12 cellular contexts compared by ENCODE assay signal in the genomic region with DNA sequence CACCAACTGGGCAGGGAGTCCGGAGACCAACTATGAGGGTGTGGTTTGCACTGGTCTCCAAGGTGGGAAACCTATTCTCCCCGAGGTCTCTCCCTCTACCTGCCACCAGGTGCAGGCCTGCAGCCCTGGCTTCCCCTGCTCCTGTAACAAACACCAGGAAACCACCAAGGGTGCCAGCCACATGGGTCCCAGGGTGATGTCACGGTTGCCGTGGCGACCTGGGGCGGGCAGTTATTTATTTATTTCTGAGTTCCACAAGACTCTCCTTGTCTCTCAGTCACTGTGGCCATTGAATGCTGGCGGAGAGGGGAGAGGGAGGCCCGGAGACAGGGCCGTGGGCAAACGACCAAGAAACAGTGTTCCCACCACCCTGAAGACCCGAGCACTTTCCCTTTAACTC. TPM values are rescaled to one million over a fixed set of nuclear protein-coding genes. Genes with fewer than 3 reads are reported as not detected.
DNase-seq lines count a peak whose midpoint lies in the region; ATAC-seq and TF ChIP-seq lines count a peak whose summit lies in the region.
"Had no signal": no experiment of that assay in that cellular context is flagged by ENCODE, and none has a peak within 500 bp of the region (broad histone marks: within the 10 kb centered on the region; RNA-seq: fewer than 3 reads in every experiment).

No MANE protein-coding gene starts in this region.

- TF ChIP-seq CTCF in RWPE1 (conservative IDR thresholded peaks at IDR 0.05; ENCODE audit: low read depth), result no peak

- peak overlapping the region; percentile 62 for H3K27ac ChIP-seq in angular gyrus (ENCODE audit: low read depth, low read length)
- no peak overlapping the region for H3K27ac ChIP-seq in RWPE1
- H3K27ac ChIP-seq in mesenchymal stem cell (ENCODE audit: low read length, poor library complexity, severe bottlenecking), result no peak overlapping the region
- H3K27ac ChIP-seq: brain microvascular endothelial cell, WERI-Rb-1 had no signal

- no peak overlapping the region for H3K18ac ChIP-seq in mesenchymal stem cell (ENCODE audit: low read depth in 1 of 2, low read length in 2 of 2)

- no peak overlapping the region for H2BK12ac ChIP-seq in mesenchymal stem cell (ENCODE audit: low read length in 2 of 2)

- CTCF ChIA-PET in RWPE1 (lab: Yijun Ruan, JAX), result interaction anchor here (0.6 kb wide), 2 partner anchors 485 to 1618 kb away, joined by 4 read pairs; no protein-coding TSS in a partner anchor

- peaks cover 9 to 11% of the 10 kb centered on the region in 2 experiments for H3K27me3 ChIP-seq in mesenchymal stem cell (ENCODE audit: control insufficient read depth in 1 of 2, insufficient read depth in 1 of 2, low read length in 2 of 2)
- H3K27me3 ChIP-seq: brain microvascular endothelial cell had no signal

- no peak overlapping the region for H2BK15ac ChIP-seq in mesenchymal stem cell (ENCODE audit: low read depth, poor library complexity, severe bottlenecking)

- no peak overlapping the region for H2AK5ac ChIP-seq in mesenchymal stem cell (ENCODE audit: low read length, severe bottlenecking)

- no peak overlapping the region for H2AFZ ChIP-seq in mesenchymal stem cell (ENCODE audit: low read depth, low read length)

- no peak overlapping the region for H2BK5ac ChIP-seq in mesenchymal stem cell (ENCODE audit: low read depth, low read length, poor library complexity, severe bottlenecking)

- no peak overlapping the region for H4K91ac ChIP-seq in mesenchymal stem cell (ENCODE audit: low read length)

- no peaks in the 10 kb centered on the region for H3K9me3 ChIP-seq in mesenchymal stem cell (ENCODE audit: control insufficient read depth, low read length)

- no peak overlapping the region for H3K9ac ChIP-seq in mesenchymal stem cell (ENCODE audit: low read length)

- H3K4me2 ChIP-seq in mesenchymal stem cell (ENCODE audit: low read length, poor library complexity, severe bottlenecking), result no peak overlapping the region

- H3K23ac ChIP-seq in mesenchymal stem cell (ENCODE audit: low read length in 2 of 2), result no peak overlapping the region

- no peak overlapping the region for H3K4ac ChIP-seq in mesenchymal stem cell (ENCODE audit: low read depth in 1 of 2, low read length in 2 of 2)

- 81% methylated on average over 9 of the region's 11 CpGs for WGBS in mesenchymal stem cell

- DNase-seq in DMS53 treated with DMSO at 0.1 percent for 48 hours (lab: John Stamatoyannopoulos, UW; ENCODE audit: unreplicated experiment) (peak; percentile 87), NCI-H1105 (lab: John Stamatoyannopoulos, UW) (peak; percentile 24), myocyte (ENCODE audit: low read depth) (peak; percentile 13), RWPE1 (ENCODE audit: low spot score) (no peak), mesenchymal stem cell (no peak)
- no peak for DNase-seq in stimulated activated CD4-positive, alpha-beta T cell treated with anti-CD3 and anti-CD28 coated beads, Interleukin-12 subunit alpha, Interleukin-12 subunit beta, amount 100 ng/mL, for 4 hours
- DNase-seq: brain microvascular endothelial cell, MV-4-11, WERI-Rb-1 had no signal

- H3K4me1 ChIP-seq in mesenchymal stem cell (ENCODE audit: control insufficient read depth, insufficient read depth, low read depth, low read length), result no peaks in the 10 kb centered on the region

- no peak overlapping the region for H3K14ac ChIP-seq in mesenchymal stem cell (ENCODE audit: low read length in 2 of 2)

- no peaks in the 10 kb centered on the region for H3K79me1 ChIP-seq in mesenchymal stem cell (replicated peaks; ENCODE audit: low read length, poor library complexity, severe bottlenecking)

- POLR2A ChIA-PET in RWPE1 (lab: Yijun Ruan, JAX; ENCODE audit: low non-redundant PET), result no interaction called here

- H2BK120ac ChIP-seq in mesenchymal stem cell (ENCODE audit: low read depth, low read length), result no peak overlapping the region

- H3K4me3 ChIP-seq in mesenchymal stem cell (ENCODE audit: insufficient read depth in 1 of 2, low read depth in 1 of 2, low read length in 2 of 2), result no peak overlapping the region

- no peak for ATAC-seq in GM21786 (IDR thresholded peaks at IDR 0.05; ENCODE audit: unreplicated experiment)

- H3K36me3 ChIP-seq in mesenchymal stem cell (ENCODE audit: control insufficient read depth in 1 of 2, insufficient read depth in 2 of 2, low read depth in 1 of 2, low read length in 2 of 2), result no peaks in the 10 kb centered on the region
- H3K36me3 ChIP-seq: brain microvascular endothelial cell had no signal

- no peak overlapping the region for H4K8ac ChIP-seq in mesenchymal stem cell (ENCODE audit: low read length)

RNA-seq across cellular contexts. Expression of a gene that starts 27.1 kb away (rescaled TPM):
- total RNA-seq in myocyte, result not detected in 2 replicates
- not detected for polyA plus RNA-seq in myocyte (2012)
- polyA plus RNA-seq in mesenchymal stem cell (2013, experiment 1 of 2), result not detected
- not detected for polyA plus RNA-seq in mesenchymal stem cell (2013, experiment 2 of 2)
- total RNA-seq: pulmonary artery endothelial cell had no signal

RNA-seq across cellular contexts. Expression of a gene that starts 48.4 kb away (rescaled TPM):
- total RNA-seq in myocyte, result 1.1 and 1.8 TPM in 2 replicates
- polyA plus RNA-seq in myocyte (2012), result 1.6 TPM
- polyA plus RNA-seq in mesenchymal stem cell (2013, experiment 1 of 2), result 0.18 TPM
- polyA plus RNA-seq in mesenchymal stem cell (2013, experiment 2 of 2), result 0.23 TPM

Comparison
In these comparisons a context has a peak if more than half of its experiments do, and no peak if none do; other contexts are left out.
1. DNase-seq: peak in DMS53 treated with DMSO at 0.1 percent for 48 hours (single experiment), NCI-H1105 (single experiment) and myocyte (single experiment); none in stimulated activated CD4-positive, alpha-beta T cell treated with anti-CD3 and anti-CD28 coated beads, Interleukin-12 subunit alpha, Interleukin-12 subunit beta, amount 100 ng/mL, for 4 hours (single experiment), RWPE1 (single experiment) and mesenchymal stem cell (single experiment).